2 cellular contexts compared by ENCODE assay signal in genomic region chr11:6388747-6389146, GRCh38.
TF ChIP-seq lines count a peak whose summit lies in the region.

No MANE protein-coding gene starts in this region.

TF ChIP-seq in SK-N-SH, 30 proteins besides CTCF, POLR2A, EP300 and RAD21:
- no peak for TF ChIP-seq TAF1 (IDR thresholded peaks at IDR 0.05; ENCODE audit: borderline replicate concordance, low read depth, low read length)
- no peak for TF ChIP-seq SMC3 (IDR thresholded peaks at IDR 0.05; ENCODE audit: low read depth, low read length)
- TF ChIP-seq TCF12 (IDR thresholded peaks at IDR 0.05), result no peak
- TF ChIP-seq JUND (IDR thresholded peaks at IDR 0.05), result no peak

TF ChIP-seq in SK-N-SH treated with all-trans-retinoic acid at 6 μM for 48 hours, 23 proteins besides CTCF, POLR2A, EP300 and RAD21:
- TF ChIP-seq OSR1 (CRISPR knock-in tag; IDR thresholded peaks at IDR 0.05) (no peak), ZC3H10 (CRISPR knock-in tag; IDR thresholded peaks at IDR 0.05) (no peak), BACH2 (CRISPR knock-in tag; IDR thresholded peaks at IDR 0.05; ENCODE audit: borderline replicate concordance) (no peak), TOX (CRISPR knock-in tag; IDR thresholded peaks at IDR 0.05; ENCODE audit: borderline replicate concordance) (no peak), TSHZ2 (CRISPR knock-in tag; IDR thresholded peaks at IDR 0.05) (no peak), ZNF70 (CRISPR knock-in tag; IDR thresholded peaks at IDR 0.05) (no peak), ZFP3 (CRISPR knock-in tag; IDR thresholded peaks at IDR 0.05) (no peak), ESRRG (CRISPR knock-in tag; IDR thresholded peaks at IDR 0.05) (no peak), ARNTL (CRISPR knock-in tag; IDR thresholded peaks at IDR 0.05; ENCODE audit: borderline replicate concordance, low read depth) (no peak), PPARA (CRISPR knock-in tag; IDR thresholded peaks at IDR 0.05; ENCODE audit: borderline replicate concordance) (no peak), ISL1 (CRISPR knock-in tag; IDR thresholded peaks at IDR 0.05) (no peak), CREB5 (CRISPR knock-in tag; IDR thresholded peaks at IDR 0.05; ENCODE audit: low read depth) (no peak), POU6F1 (CRISPR knock-in tag; IDR thresholded peaks at IDR 0.05; ENCODE audit: borderline replicate concordance, low read depth) (no peak), CSRNP3 (CRISPR knock-in tag; IDR thresholded peaks at IDR 0.05) (no peak), ZFP30 (CRISPR knock-in tag; IDR thresholded peaks at IDR 0.05) (no peak), GLIS3 (CRISPR knock-in tag; IDR thresholded peaks at IDR 0.05) (no peak), ZNF8 (CRISPR knock-in tag; IDR thresholded peaks at IDR 0.05) (no peak), ZNF565 (CRISPR knock-in tag; conservative IDR thresholded peaks at IDR 0.05; ENCODE audit: low read depth) (no peak), PATZ1 (CRISPR knock-in tag; IDR thresholded peaks at IDR 0.05; ENCODE audit: borderline replicate concordance) (no peak), TCF4 (CRISPR knock-in tag; IDR thresholded peaks at IDR 0.05; ENCODE audit: borderline replicate concordance) (no peak)
